In genomic region chr1:160085686-160086089, GRCh38 we compare ENCODE assay signal across 8 cellular contexts. TPM values are rescaled to one million over a fixed set of nuclear protein-coding genes. Genes with fewer than 3 reads are reported as not detected.
DNase-seq lines count a peak whose midpoint lies in the region; ATAC-seq and TF ChIP-seq lines count a peak whose summit lies in the region.

No MANE protein-coding gene starts in this region.

- H3K27me3 Mint-ChIP-seq in osteocyte (ENCODE audit: unreplicated experiment), result peaks cover 30% of the 10 kb centered on the region

- no peak overlapping the region for H3K4me3 Mint-ChIP-seq in osteocyte (ENCODE audit: unreplicated experiment)

- H3K9me3 ChIP-seq in thoracic aorta, result no peaks in the 10 kb centered on the region

- no peaks in the 10 kb centered on the region for H3K27me3 ChIP-seq in GM06990 (replicated peaks; ENCODE audit: control insufficient read depth, insufficient read depth, low read length)
- no peaks in the 10 kb centered on the region for H3K27me3 ChIP-seq in thoracic aorta (replicated peaks; ENCODE audit: insufficient read depth)

- peaks cover 15% of the 10 kb centered on the region for H3K4me1 Mint-ChIP-seq in osteocyte (ENCODE audit: unreplicated experiment)

- H3K36me3 ChIP-seq in GM06990 (ENCODE audit: control insufficient read depth, insufficient read depth, low read length), result peaks cover 2% of the 10 kb centered on the region
- peaks cover under 1% of the 10 kb centered on the region for H3K36me3 ChIP-seq in thoracic aorta

- no peak overlapping the region for H3K27ac Mint-ChIP-seq in osteocyte (ENCODE audit: unreplicated experiment)

- peaks cover 9% of the 10 kb centered on the region for H3K36me3 Mint-ChIP-seq in osteocyte (ENCODE audit: unreplicated experiment)

- H3K4me3 ChIP-seq in GM06990 (replicated peaks; ENCODE audit: low read depth, low read length) (no peak overlapping the region), thoracic aorta (peak overlapping the region; percentile 48)

- TF ChIP-seq CTCF in GM06990 (IDR thresholded peaks at IDR 0.05; ENCODE audit: insufficient read depth, low read length, poor library complexity, severe bottlenecking) (peak; percentile 90), osteocyte (IDR thresholded peaks at IDR 0.05) (peak; percentile 89), thoracic aorta (IDR thresholded peaks at IDR 0.05) (peak; percentile 84)

- H3K27ac ChIP-seq in thoracic aorta, result peak overlapping the region; percentile 87 to 89

- peak; percentile 44 for ATAC-seq in thoracic aorta (ENCODE audit: insufficient number of reproducible peaks, low FRiP score, low read depth)
- ATAC-seq in HG02970 (IDR thresholded peaks at IDR 0.05; ENCODE audit: low FRiP score, unreplicated experiment), result no peak

- H3K9me3 Mint-ChIP-seq in osteocyte (ENCODE audit: unreplicated experiment), result no peaks in the 10 kb centered on the region

- peaks cover 18 to 43% of the 10 kb centered on the region in 2 donors for H3K4me1 ChIP-seq in thoracic aorta (ENCODE audit: control insufficient read depth in 1 of 2, low read depth in 2 of 2)

- DNase-seq in GM06990 (ENCODE audit: extremely low read depth, insufficient read length) (peak; percentile 54), NAMALWA (ENCODE audit: low spot score) (peak; percentile 88), SK-N-DZ (ENCODE audit: low spot score) (peak; percentile 67), foreskin melanocyte (peak; percentile 55), osteocyte (ENCODE audit: extremely low spot score, unreplicated experiment) (peak; percentile 92), thoracic aorta (ENCODE audit: low spot score) (no peak)
- peak; percentile 63 for DNase-seq in activated gamma-delta T cell treated with anti-CD3 and anti-CD28 coated beads, Interleukin-2, amount 50 U/mL, for 16 hours (ENCODE audit: low read depth)

RNA-seq across cellular contexts. Expression of gene KCNJ9, which starts 4.3 kb away (rescaled TPM):
- polyA plus RNA-seq in SK-N-DZ (2014; cell fraction: cytosol; rRNA removed), result 2.2 and 3.3 TPM in 2 replicates
- polyA plus RNA-seq in SK-N-DZ (2014; cell fraction: nucleus; rRNA removed), result 1.5 and 2.0 TPM in 2 replicates
- total RNA-seq in osteocyte (not detected in 2 replicates), thoracic aorta (under 1 TPM in 1 of 2 donors, not detected in 1; 0.95 TPM)

RNA-seq across cellular contexts. Expression of gene IGSF8, which starts 12.7 kb away (rescaled TPM):
- polyA plus RNA-seq in SK-N-DZ (2014; cell fraction: cytosol; rRNA removed), result 14.0 and 14.2 TPM in 2 replicates
- polyA plus RNA-seq in SK-N-DZ (2014; cell fraction: nucleus; rRNA removed), result 9.6 and 10.4 TPM in 2 replicates
- total RNA-seq in osteocyte (24.0 and 26.6 TPM in 2 replicates), thoracic aorta (10 to 100 TPM; 29.6 to 40.8 TPM)

RNA-seq across cellular contexts. Expression of gene KCNJ10, which starts 15.7 kb away (rescaled TPM):
- not detected in 2 replicates for polyA plus RNA-seq in SK-N-DZ (2014; cell fraction: cytosol; rRNA removed)
- 0.13 TPM in 1 of 2 replicates, not detected in the other for polyA plus RNA-seq in SK-N-DZ (2014; cell fraction: nucleus; rRNA removed)
- total RNA-seq in osteocyte (not detected in 2 replicates), thoracic aorta (not detected)

RNA-seq across cellular contexts. Expression of gene ATP1A2, which starts 29.9 kb away (rescaled TPM):
- 0.03 TPM in 1 of 2 replicates, not detected in the other for polyA plus RNA-seq in SK-N-DZ (2014; cell fraction: cytosol; rRNA removed)
- polyA plus RNA-seq in SK-N-DZ (2014; cell fraction: nucleus; rRNA removed), result not detected in 2 replicates
- total RNA-seq in osteocyte (8.2 and 8.5 TPM in 2 replicates), thoracic aorta (100 to 1,000 TPM in 1 of 2 donors, 10 to 100 TPM in 1; 86.0 to 146 TPM)

RNA-seq across cellular contexts. Expression of gene PIGM, which starts 53.9 kb away (rescaled TPM):
- polyA plus RNA-seq in SK-N-DZ (2014; cell fraction: cytosol; rRNA removed), result 6.8 and 7.4 TPM in 2 replicates
- polyA plus RNA-seq in SK-N-DZ (2014; cell fraction: nucleus; rRNA removed), result 2.7 and 3.1 TPM in 2 replicates
- 7.6 and 7.7 TPM in 2 replicates for total RNA-seq in osteocyte
- total RNA-seq in thoracic aorta, result 1 to 10 TPM; 5.0 to 6.8 TPM
